ENCODE assay signal across 1 cellular context in the genomic region with DNA sequence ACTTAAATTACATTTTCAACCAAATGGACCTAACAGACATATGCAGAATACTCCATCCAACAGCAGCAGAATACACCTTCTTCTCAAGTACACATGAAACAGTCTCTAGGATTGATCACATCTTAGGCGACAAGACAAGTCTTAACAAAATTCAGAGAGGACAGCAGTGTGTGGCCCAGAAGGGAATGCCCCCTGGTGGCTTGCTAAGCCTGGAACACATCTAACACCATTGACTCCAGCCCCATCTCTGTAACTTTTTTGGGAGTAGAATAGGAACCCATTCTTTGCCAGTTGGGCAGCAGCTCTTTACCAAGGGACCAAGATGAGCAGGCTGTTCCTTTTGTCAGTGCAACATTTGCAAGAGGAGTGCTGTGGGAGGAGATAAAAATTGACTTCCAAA.
A peak's percentile ranks its signal among the peaks of the same experiment; 100 is the strongest.
TF ChIP-seq lines count a peak whose summit lies in the region.

No MANE protein-coding gene starts in this region.

TF ChIP-seq in K562, 482 proteins besides CTCF, POLR2A, EP300 and RAD21 (continued from another document):
- TF ChIP-seq, protein P1, sequence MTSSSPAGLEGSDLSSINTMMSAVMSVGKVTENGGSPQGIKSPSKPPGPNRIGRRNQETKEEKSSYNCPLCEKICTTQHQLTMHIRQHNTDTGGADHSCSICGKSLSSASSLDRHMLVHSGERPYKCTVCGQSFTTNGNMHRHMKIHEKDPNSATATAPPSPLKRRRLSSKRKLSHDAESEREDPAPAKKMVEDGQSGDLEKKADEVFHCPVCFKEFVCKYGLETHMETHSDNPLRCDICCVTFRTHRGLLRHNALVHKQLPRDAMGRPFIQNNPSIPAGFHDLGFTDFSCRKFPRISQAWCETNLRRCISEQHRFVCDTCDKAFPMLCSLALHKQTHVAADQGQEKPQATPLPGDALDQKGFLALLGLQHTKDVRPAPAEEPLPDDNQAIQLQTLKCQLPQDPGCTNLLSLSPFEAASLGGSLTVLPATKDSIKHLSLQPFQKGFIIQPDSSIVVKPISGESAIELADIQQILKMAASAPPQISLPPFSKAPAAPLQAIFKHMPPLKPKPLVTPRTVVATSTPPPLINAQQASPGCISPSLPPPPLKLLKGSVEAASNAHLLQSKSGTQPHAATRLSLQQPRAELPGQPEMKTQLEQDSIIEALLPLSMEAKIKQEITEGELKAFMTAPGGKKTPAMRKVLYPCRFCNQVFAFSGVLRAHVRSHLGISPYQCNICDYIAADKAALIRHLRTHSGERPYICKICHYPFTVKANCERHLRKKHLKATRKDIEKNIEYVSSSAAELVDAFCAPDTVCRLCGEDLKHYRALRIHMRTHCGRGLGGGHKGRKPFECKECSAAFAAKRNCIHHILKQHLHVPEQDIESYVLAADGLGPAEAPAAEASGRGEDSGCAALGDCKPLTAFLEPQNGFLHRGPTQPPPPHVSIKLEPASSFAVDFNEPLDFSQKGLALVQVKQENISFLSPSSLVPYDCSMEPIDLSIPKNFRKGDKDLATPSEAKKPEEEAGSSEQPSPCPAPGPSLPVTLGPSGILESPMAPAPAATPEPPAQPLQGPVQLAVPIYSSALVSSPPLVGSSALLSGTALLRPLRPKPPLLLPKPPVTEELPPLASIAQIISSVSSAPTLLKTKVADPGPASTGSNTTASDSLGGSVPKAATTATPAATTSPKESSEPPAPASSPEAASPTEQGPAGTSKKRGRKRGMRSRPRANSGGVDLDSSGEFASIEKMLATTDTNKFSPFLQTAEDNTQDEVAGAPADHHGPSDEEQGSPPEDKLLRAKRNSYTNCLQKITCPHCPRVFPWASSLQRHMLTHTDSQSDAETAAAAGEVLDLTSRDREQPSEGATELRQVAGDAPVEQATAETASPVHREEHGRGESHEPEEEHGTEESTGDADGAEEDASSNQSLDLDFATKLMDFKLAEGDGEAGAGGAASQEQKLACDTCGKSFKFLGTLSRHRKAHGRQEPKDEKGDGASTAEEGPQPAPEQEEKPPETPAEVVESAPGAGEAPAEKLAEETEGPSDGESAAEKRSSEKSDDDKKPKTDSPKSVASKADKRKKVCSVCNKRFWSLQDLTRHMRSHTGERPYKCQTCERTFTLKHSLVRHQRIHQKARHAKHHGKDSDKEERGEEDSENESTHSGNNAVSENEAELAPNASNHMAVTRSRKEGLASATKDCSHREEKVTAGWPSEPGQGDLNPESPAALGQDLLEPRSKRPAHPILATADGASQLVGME (CRISPR knock-in tag; IDR thresholded peaks at IDR 0.05), result no peak
- TF ChIP-seq, protein P2, sequence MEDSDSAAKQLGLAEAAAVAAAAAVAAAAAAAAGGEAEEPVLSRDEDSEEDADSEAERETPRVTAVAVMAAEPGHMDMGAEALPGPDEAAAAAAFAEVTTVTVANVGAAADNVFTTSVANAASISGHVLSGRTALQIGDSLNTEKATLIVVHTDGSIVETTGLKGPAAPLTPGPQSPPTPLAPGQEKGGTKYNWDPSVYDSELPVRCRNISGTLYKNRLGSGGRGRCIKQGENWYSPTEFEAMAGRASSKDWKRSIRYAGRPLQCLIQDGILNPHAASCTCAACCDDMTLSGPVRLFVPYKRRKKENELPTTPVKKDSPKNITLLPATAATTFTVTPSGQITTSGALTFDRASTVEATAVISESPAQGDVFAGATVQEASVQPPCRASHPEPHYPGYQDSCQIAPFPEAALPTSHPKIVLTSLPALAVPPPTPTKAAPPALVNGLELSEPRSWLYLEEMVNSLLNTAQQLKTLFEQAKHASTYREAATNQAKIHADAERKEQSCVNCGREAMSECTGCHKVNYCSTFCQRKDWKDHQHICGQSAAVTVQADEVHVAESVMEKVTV (CRISPR knock-in tag; IDR thresholded peaks at IDR 0.05), result 0 out of 2 replicates have a peak, but pooled peaks have one; percentile 25
- TF ChIP-seq SMC3 (conservative IDR thresholded peaks at IDR 0.05; ENCODE audit: insufficient read depth, low read depth, low read length) (peak; percentile 47; the same call in 1 of the 2 replicates), ZBTB7A (IDR thresholded peaks at IDR 0.05; ENCODE audit: borderline replicate concordance, control insufficient read depth, low read depth, low read length) (no peak), ZNF174 (CRISPR knock-in tag; IDR thresholded peaks at IDR 0.05) (no peak)
